1 cellular context compared by ENCODE assay signal in the genomic region with DNA sequence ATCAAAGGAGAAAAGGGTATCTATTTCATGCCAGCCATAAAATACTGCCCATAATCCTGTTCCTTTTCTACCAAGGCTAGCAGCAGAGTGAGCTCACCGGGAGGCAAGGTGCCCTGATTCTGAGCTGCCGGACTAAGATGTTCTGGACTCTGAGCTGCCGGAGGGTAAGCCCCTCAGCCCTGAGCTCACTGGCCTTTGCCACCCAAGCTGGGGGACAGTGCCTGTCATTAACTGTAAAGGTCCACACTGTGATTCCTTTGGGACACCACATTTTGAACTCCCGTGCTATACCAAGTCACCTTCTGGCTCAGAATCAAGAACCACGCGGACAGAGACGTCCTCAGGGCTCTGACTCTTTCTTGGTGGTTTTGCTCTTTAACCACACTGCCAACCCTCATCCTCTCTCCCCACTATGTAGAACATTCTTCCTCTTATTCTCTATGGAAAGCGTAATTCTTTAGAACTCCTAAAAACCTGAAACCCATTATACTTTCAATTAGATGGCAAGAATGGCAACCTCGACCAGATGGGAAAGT.
A peak's percentile ranks its signal among the peaks of the same experiment; 100 is the strongest.
TF ChIP-seq lines count a peak whose summit lies in the region.

No MANE protein-coding gene starts in this region.

TF ChIP-seq in GM12878, 131 proteins besides CTCF, POLR2A, EP300 and RAD21:
- TF ChIP-seq RUNX3 (IDR thresholded peaks at IDR 0.05; ENCODE audit: low read length) (0 out of 2 replicates have a peak, but pooled peaks have one; percentile 10), FOXM1 (IDR thresholded peaks at IDR 0.05; ENCODE audit: low read depth, low read length) (no peak)
